Comparison of ENCODE assay signal across 1 cellular context in the genomic region with DNA sequence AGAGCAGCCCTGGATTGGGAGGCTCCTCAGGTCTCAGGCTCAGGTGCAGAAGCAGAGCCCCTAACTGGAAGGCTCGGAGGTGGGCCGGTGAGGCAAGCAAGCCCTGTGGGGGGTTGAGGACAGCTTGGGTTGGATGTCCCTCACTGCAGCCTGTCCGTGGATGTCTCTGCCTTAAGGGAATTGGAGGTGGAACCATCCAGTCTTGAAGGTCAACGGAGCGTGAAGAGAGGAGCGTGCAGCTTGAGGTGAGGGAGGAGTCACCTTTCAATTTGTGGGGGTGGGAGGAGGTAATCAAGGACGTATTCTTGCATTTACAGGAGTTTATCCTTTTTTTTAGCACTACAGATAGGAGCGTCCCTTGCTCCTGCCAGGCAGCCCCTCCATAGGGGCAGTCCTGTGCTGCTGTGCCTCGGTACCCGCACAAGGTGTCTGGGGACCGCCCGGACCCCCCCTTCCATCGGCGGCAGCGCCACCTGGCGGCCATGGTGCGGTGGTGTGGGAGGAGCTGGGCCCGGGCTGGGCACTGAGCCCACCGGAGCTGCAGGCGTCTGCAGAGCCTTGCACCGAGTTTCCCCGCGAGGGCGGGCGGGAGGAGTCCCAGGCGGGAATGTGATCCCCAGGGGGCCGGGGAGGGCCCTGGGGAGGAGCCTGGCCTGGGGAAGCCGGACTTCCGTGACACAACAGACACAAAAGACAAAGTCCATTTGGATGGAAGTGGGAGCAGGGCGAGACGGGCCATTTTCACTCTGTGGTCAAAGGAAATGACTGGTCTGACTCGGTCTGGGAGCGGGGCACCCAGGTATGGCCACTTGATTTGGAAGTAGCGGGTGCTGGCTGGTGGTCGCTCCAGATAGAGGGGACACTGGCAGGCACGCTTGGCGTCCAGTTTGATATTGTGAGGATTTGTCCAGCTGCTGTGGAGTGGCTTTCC.
A peak's percentile ranks its signal among the peaks of the same experiment; 100 is the strongest.
TF ChIP-seq lines count a peak whose summit lies in the region.

No MANE protein-coding gene starts in this region.

TF ChIP-seq in K562, 482 proteins besides CTCF, POLR2A, EP300 and RAD21 (continued from another document and continues in another):
- TF ChIP-seq, protein P1, sequence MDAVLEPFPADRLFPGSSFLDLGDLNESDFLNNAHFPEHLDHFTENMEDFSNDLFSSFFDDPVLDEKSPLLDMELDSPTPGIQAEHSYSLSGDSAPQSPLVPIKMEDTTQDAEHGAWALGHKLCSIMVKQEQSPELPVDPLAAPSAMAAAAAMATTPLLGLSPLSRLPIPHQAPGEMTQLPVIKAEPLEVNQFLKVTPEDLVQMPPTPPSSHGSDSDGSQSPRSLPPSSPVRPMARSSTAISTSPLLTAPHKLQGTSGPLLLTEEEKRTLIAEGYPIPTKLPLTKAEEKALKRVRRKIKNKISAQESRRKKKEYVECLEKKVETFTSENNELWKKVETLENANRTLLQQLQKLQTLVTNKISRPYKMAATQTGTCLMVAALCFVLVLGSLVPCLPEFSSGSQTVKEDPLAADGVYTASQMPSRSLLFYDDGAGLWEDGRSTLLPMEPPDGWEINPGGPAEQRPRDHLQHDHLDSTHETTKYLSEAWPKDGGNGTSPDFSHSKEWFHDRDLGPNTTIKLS (IDR thresholded peaks at IDR 0.05; ENCODE audit: borderline replicate concordance, low read depth), result no peak
- 0 out of 4 replicates have a peak, but pooled peaks of 1 of the 2 experiments have one; percentile 14 for TF ChIP-seq HDAC1 (IDR thresholded peaks at IDR 0.05)
- TF ChIP-seq CBX8 (IDR thresholded peaks at IDR 0.05; ENCODE audit: borderline replicate concordance, extremely low read depth, low read depth, low read length, poor library complexity, severe bottlenecking), result no peak
- TF ChIP-seq, protein P2, sequence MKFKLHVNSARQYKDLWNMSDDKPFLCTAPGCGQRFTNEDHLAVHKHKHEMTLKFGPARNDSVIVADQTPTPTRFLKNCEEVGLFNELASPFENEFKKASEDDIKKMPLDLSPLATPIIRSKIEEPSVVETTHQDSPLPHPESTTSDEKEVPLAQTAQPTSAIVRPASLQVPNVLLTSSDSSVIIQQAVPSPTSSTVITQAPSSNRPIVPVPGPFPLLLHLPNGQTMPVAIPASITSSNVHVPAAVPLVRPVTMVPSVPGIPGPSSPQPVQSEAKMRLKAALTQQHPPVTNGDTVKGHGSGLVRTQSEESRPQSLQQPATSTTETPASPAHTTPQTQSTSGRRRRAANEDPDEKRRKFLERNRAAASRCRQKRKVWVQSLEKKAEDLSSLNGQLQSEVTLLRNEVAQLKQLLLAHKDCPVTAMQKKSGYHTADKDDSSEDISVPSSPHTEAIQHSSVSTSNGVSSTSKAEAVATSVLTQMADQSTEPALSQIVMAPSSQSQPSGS (CRISPR knock-in tag; IDR thresholded peaks at IDR 0.05), result no peak
- TF ChIP-seq NFRKB (IDR thresholded peaks at IDR 0.05; ENCODE audit: low read depth), result no peak
- TF ChIP-seq CAMTA2 (CRISPR knock-in tag; conservative IDR thresholded peaks at IDR 0.05), result no peak
- TF ChIP-seq, protein P3, sequence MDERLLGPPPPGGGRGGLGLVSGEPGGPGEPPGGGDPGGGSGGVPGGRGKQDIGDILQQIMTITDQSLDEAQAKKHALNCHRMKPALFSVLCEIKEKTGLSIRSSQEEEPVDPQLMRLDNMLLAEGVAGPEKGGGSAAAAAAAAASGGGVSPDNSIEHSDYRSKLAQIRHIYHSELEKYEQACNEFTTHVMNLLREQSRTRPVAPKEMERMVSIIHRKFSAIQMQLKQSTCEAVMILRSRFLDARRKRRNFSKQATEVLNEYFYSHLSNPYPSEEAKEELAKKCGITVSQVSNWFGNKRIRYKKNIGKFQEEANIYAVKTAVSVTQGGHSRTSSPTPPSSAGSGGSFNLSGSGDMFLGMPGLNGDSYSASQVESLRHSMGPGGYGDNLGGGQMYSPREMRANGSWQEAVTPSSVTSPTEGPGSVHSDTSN (CRISPR knock-in tag; IDR thresholded peaks at IDR 0.05; ENCODE audit: low read depth), result no peak
- TF ChIP-seq, protein P3 (tag; conservative IDR thresholded peaks at IDR 0.05; ENCODE audit: low read depth), result no peak
- TF ChIP-seq, protein P4, sequence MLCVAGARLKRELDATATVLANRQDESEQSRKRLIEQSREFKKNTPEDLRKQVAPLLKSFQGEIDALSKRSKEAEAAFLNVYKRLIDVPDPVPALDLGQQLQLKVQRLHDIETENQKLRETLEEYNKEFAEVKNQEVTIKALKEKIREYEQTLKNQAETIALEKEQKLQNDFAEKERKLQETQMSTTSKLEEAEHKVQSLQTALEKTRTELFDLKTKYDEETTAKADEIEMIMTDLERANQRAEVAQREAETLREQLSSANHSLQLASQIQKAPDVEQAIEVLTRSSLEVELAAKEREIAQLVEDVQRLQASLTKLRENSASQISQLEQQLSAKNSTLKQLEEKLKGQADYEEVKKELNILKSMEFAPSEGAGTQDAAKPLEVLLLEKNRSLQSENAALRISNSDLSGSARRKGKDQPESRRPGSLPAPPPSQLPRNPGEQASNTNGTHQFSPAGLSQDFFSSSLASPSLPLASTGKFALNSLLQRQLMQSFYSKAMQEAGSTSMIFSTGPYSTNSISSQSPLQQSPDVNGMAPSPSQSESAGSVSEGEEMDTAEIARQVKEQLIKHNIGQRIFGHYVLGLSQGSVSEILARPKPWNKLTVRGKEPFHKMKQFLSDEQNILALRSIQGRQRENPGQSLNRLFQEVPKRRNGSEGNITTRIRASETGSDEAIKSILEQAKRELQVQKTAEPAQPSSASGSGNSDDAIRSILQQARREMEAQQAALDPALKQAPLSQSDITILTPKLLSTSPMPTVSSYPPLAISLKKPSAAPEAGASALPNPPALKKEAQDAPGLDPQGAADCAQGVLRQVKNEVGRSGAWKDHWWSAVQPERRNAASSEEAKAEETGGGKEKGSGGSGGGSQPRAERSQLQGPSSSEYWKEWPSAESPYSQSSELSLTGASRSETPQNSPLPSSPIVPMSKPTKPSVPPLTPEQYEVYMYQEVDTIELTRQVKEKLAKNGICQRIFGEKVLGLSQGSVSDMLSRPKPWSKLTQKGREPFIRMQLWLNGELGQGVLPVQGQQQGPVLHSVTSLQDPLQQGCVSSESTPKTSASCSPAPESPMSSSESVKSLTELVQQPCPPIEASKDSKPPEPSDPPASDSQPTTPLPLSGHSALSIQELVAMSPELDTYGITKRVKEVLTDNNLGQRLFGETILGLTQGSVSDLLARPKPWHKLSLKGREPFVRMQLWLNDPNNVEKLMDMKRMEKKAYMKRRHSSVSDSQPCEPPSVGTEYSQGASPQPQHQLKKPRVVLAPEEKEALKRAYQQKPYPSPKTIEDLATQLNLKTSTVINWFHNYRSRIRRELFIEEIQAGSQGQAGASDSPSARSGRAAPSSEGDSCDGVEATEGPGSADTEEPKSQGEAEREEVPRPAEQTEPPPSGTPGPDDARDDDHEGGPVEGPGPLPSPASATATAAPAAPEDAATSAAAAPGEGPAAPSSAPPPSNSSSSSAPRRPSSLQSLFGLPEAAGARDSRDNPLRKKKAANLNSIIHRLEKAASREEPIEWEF (CRISPR knock-in tag; IDR thresholded peaks at IDR 0.05), result no peak
- TF ChIP-seq, protein P5, sequence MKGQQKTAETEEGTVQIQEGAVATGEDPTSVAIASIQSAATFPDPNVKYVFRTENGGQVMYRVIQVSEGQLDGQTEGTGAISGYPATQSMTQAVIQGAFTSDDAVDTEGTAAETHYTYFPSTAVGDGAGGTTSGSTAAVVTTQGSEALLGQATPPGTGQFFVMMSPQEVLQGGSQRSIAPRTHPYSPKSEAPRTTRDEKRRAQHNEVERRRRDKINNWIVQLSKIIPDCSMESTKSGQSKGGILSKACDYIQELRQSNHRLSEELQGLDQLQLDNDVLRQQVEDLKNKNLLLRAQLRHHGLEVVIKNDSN (CRISPR knock-in tag; IDR thresholded peaks at IDR 0.05), result no peak
- no peak for TF ChIP-seq BHLHE40 (IDR thresholded peaks at IDR 0.05; ENCODE audit: low read length)
- TF ChIP-seq BMI1 (IDR thresholded peaks at IDR 0.05; ENCODE audit: low read length), result no peak
- TF ChIP-seq KDM2B (CRISPR knock-in tag; IDR thresholded peaks at IDR 0.05), result peak; percentile 39; the same call in 1 of the 2 replicates
- TF ChIP-seq ZNF589 (CRISPR knock-in tag; IDR thresholded peaks at IDR 0.05; ENCODE audit: low read depth), result no peak
- TF ChIP-seq FOSL1 (tag; conservative IDR thresholded peaks at IDR 0.05), result no peak
- peak; percentile 54; the same call in 1 of the 2 replicates for TF ChIP-seq RB1 (IDR thresholded peaks at IDR 0.05; ENCODE audit: low read depth)
- no peak for TF ChIP-seq HIVEP1 (CRISPR knock-in tag; IDR thresholded peaks at IDR 0.05)
- TF ChIP-seq PPARD (CRISPR knock-in tag; IDR thresholded peaks at IDR 0.05), result no peak
- TF ChIP-seq, protein P6, sequence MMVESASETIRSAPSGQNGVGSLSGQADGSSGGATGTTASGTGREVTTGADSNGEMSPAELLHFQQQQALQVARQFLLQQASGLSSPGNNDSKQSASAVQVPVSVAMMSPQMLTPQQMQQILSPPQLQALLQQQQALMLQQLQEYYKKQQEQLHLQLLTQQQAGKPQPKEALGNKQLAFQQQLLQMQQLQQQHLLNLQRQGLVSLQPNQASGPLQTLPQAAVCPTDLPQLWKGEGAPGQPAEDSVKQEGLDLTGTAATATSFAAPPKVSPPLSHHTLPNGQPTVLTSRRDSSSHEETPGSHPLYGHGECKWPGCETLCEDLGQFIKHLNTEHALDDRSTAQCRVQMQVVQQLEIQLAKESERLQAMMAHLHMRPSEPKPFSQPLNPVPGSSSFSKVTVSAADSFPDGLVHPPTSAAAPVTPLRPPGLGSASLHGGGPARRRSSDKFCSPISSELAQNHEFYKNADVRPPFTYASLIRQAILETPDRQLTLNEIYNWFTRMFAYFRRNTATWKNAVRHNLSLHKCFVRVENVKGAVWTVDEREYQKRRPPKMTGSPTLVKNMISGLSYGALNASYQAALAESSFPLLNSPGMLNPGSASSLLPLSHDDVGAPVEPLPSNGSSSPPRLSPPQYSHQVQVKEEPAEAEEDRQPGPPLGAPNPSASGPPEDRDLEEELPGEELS (CRISPR knock-in tag; IDR thresholded peaks at IDR 0.05; ENCODE audit: borderline replicate concordance), result no peak
- no peak for TF ChIP-seq ZNF124 (CRISPR knock-in tag; IDR thresholded peaks at IDR 0.05)
- TF ChIP-seq CCNT2 (IDR thresholded peaks at IDR 0.05; ENCODE audit: borderline replicate concordance, extremely low read depth, insufficient read length, low read depth, low read length), result no peak
- no peak for TF ChIP-seq SAP30 (IDR thresholded peaks at IDR 0.05; ENCODE audit: borderline replicate concordance, insufficient read depth, low read depth, low read length, poor library complexity, severe bottlenecking)
- TF ChIP-seq, protein P7, sequence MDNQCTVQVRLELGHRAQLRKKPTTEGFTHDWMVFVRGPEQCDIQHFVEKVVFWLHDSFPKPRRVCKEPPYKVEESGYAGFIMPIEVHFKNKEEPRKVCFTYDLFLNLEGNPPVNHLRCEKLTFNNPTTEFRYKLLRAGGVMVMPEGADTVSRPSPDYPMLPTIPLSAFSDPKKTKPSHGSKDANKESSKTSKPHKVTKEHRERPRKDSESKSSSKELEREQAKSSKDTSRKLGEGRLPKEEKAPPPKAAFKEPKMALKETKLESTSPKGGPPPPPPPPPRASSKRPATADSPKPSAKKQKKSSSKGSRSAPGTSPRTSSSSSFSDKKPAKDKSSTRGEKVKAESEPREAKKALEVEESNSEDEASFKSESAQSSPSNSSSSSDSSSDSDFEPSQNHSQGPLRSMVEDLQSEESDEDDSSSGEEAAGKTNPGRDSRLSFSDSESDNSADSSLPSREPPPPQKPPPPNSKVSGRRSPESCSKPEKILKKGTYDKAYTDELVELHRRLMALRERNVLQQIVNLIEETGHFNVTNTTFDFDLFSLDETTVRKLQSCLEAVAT (IDR thresholded peaks at IDR 0.05), result no peak
- 0 out of 2 replicates have a peak, but pooled peaks have one; percentile 22 for TF ChIP-seq ZNF121 (CRISPR knock-in tag; conservative IDR thresholded peaks at IDR 0.05)
- TF ChIP-seq, protein P8, sequence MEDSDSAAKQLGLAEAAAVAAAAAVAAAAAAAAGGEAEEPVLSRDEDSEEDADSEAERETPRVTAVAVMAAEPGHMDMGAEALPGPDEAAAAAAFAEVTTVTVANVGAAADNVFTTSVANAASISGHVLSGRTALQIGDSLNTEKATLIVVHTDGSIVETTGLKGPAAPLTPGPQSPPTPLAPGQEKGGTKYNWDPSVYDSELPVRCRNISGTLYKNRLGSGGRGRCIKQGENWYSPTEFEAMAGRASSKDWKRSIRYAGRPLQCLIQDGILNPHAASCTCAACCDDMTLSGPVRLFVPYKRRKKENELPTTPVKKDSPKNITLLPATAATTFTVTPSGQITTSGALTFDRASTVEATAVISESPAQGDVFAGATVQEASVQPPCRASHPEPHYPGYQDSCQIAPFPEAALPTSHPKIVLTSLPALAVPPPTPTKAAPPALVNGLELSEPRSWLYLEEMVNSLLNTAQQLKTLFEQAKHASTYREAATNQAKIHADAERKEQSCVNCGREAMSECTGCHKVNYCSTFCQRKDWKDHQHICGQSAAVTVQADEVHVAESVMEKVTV (CRISPR knock-in tag; IDR thresholded peaks at IDR 0.05), result peak; percentile 31; the same call in 1 of the 2 replicates
- peak; percentile 38; the same call in 1 of the 2 replicates for TF ChIP-seq CREM (IDR thresholded peaks at IDR 0.05; ENCODE audit: low read depth)
- TF ChIP-seq IRF2 (CRISPR knock-in tag; IDR thresholded peaks at IDR 0.05), result no peak
- TF ChIP-seq XRCC4 (IDR thresholded peaks at IDR 0.05; ENCODE audit: extremely low read depth, insufficient read depth, insufficient read length), result no peak
- no peak for TF ChIP-seq ZNF324 (CRISPR knock-in tag; IDR thresholded peaks at IDR 0.05)
- TF ChIP-seq POLR3A (IDR thresholded peaks at IDR 0.05; ENCODE audit: borderline replicate concordance, extremely low read depth, insufficient read depth, insufficient read length), result no peak
- TF ChIP-seq, protein P9, sequence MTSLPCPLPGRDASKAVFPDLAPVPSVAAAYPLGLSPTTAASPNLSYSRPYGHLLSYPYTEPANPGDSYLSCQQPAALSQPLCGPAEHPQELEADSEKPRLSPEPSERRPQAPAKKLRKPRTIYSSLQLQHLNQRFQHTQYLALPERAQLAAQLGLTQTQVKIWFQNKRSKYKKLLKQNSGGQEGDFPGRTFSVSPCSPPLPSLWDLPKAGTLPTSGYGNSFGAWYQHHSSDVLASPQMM (CRISPR knock-in tag; IDR thresholded peaks at IDR 0.05), result no peak
- TF ChIP-seq DPF2 (IDR thresholded peaks at IDR 0.05), result no peak
- TF ChIP-seq, protein P10, sequence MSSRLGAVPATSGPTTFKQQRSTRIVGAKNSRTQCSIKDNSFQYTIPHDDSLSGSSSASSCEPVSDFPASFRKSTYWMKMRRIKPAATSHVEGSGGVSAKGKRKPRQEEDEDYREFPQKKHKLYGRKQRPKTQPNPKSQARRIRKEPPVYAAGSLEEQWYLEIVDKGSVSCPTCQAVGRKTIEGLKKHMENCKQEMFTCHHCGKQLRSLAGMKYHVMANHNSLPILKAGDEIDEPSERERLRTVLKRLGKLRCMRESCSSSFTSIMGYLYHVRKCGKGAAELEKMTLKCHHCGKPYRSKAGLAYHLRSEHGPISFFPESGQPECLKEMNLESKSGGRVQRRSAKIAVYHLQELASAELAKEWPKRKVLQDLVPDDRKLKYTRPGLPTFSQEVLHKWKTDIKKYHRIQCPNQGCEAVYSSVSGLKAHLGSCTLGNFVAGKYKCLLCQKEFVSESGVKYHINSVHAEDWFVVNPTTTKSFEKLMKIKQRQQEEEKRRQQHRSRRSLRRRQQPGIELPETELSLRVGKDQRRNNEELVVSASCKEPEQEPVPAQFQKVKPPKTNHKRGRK (tag; IDR thresholded peaks at IDR 0.05), result no peak
- TF ChIP-seq ZFP1 (CRISPR knock-in tag; IDR thresholded peaks at IDR 0.05), result no peak
- TF ChIP-seq MYNN (IDR thresholded peaks at IDR 0.05), result no peak
- TF ChIP-seq MYNN (CRISPR knock-in tag; IDR thresholded peaks at IDR 0.05), result no peak
